Comparison of ENCODE assay signal across 1 cellular context in genomic region chr11:65927904-65928397, GRCh38.
TF ChIP-seq lines count a peak whose summit lies in the region.

No MANE protein-coding gene starts in this region.

TF ChIP-seq in HepG2, 621 proteins besides CTCF, POLR2A, EP300 and RAD21 (continues in another document):
- TF ChIP-seq ZKSCAN5 (CRISPR knock-in tag; IDR thresholded peaks at IDR 0.05) (no peak), GMEB1 (CRISPR knock-in tag; IDR thresholded peaks at IDR 0.05; ENCODE audit: borderline replicate concordance) (no peak), IKZF1 (IDR thresholded peaks at IDR 0.05) (no peak), SUZ12 (IDR thresholded peaks at IDR 0.05; ENCODE audit: low read depth, low read length) (no peak), FOXO4 (CRISPR knock-in tag; conservative IDR thresholded peaks at IDR 0.05) (no peak), ZBTB20 (CRISPR knock-in tag; IDR thresholded peaks at IDR 0.05; ENCODE audit: borderline replicate concordance, low read depth) (no peak), ZNF530 (CRISPR knock-in tag; IDR thresholded peaks at IDR 0.05; ENCODE audit: low read depth) (no peak), HOXA9 (CRISPR knock-in tag; IDR thresholded peaks at IDR 0.05; ENCODE audit: borderline replicate concordance) (no peak), PHF8 (CRISPR knock-in tag; IDR thresholded peaks at IDR 0.05) (0 out of 2 replicates have a peak, but pooled peaks have one; percentile 15), GABPB1 (CRISPR knock-in tag; IDR thresholded peaks at IDR 0.05) (no peak), MEIS1 (CRISPR knock-in tag; IDR thresholded peaks at IDR 0.05; ENCODE audit: borderline replicate concordance) (no peak), ZBED4 (CRISPR knock-in tag; IDR thresholded peaks at IDR 0.05; ENCODE audit: borderline replicate concordance) (no peak), NFRKB (IDR thresholded peaks at IDR 0.05) (no peak), SOX6 (IDR thresholded peaks at IDR 0.05) (no peak), SOX6 (CRISPR knock-in tag; IDR thresholded peaks at IDR 0.05) (0 out of 2 replicates have a peak, but pooled peaks have one; percentile 13), ZNF468 (CRISPR knock-in tag; IDR thresholded peaks at IDR 0.05) (no peak), SP140L (CRISPR knock-in tag; IDR thresholded peaks at IDR 0.05; ENCODE audit: borderline replicate concordance) (no peak), JARID2 (CRISPR knock-in tag; IDR thresholded peaks at IDR 0.05; ENCODE audit: insufficient replicate concordance) (no peak), RNF2 (conservative IDR thresholded peaks at IDR 0.05; ENCODE audit: low read depth) (no peak), MXD3 (CRISPR knock-in tag; IDR thresholded peaks at IDR 0.05) (no peak), TCF7L2 (IDR thresholded peaks at IDR 0.05; ENCODE audit: low read depth, low read length) (no peak), LBX2 (CRISPR knock-in tag; IDR thresholded peaks at IDR 0.05; ENCODE audit: borderline replicate concordance) (no peak), IKZF5 (CRISPR knock-in tag; IDR thresholded peaks at IDR 0.05) (no peak), ZNF678 (CRISPR knock-in tag; IDR thresholded peaks at IDR 0.05) (no peak), EZH2 (conservative IDR thresholded peaks at IDR 0.05; ENCODE audit: low read depth, low read length) (no peak), ZNF644 (CRISPR knock-in tag; IDR thresholded peaks at IDR 0.05; ENCODE audit: low read depth) (no peak), ZNF225 (CRISPR knock-in tag; IDR thresholded peaks at IDR 0.05) (no peak), NFE2L2 (IDR thresholded peaks at IDR 0.05; ENCODE audit: low read length) (no peak), KDM1A (CRISPR knock-in tag; IDR thresholded peaks at IDR 0.05) (no peak), ZNF839 (CRISPR knock-in tag; IDR thresholded peaks at IDR 0.05; ENCODE audit: borderline replicate concordance) (no peak), ZKSCAN1 (IDR thresholded peaks at IDR 0.05; ENCODE audit: low read length) (0 out of 2 replicates have a peak, but pooled peaks have one; percentile 28), MIER3 (CRISPR knock-in tag; IDR thresholded peaks at IDR 0.05; ENCODE audit: borderline replicate concordance) (no peak), RBFOX2 (IDR thresholded peaks at IDR 0.05; ENCODE audit: low read depth, low read length) (no peak), ZFX (CRISPR knock-in tag; IDR thresholded peaks at IDR 0.05; ENCODE audit: low read depth) (peak; percentile 36; the same call in 1 of the 2 replicates), ZSCAN22 (CRISPR knock-in tag; IDR thresholded peaks at IDR 0.05) (no peak), ZNF235 (CRISPR knock-in tag; IDR thresholded peaks at IDR 0.05; ENCODE audit: borderline replicate concordance) (no peak), ZNF282 (IDR thresholded peaks at IDR 0.05; ENCODE audit: partially characterized antibody) (no peak), CREM (IDR thresholded peaks at IDR 0.05) (no peak), CREM (CRISPR knock-in tag; IDR thresholded peaks at IDR 0.05) (no peak), ZNF431 (CRISPR knock-in tag; IDR thresholded peaks at IDR 0.05; ENCODE audit: borderline replicate concordance, low read depth) (no peak), CSRNP1 (CRISPR knock-in tag; IDR thresholded peaks at IDR 0.05) (no peak), TEAD3 (CRISPR knock-in tag; optimal IDR thresholded peaks at IDR 0.05; ENCODE audit: borderline replicate concordance) (peak; percentile 15), ZNF503 (CRISPR knock-in tag; IDR thresholded peaks at IDR 0.05) (no peak), ZMAT5 (CRISPR knock-in tag; IDR thresholded peaks at IDR 0.05; ENCODE audit: borderline replicate concordance, low read depth) (no peak), SATB2 (CRISPR knock-in tag; IDR thresholded peaks at IDR 0.05) (no peak), ZNF317 (CRISPR knock-in tag; IDR thresholded peaks at IDR 0.05) (0 out of 2 replicates have a peak, but pooled peaks have one; percentile 30), TIGD3 (CRISPR knock-in tag; IDR thresholded peaks at IDR 0.05; ENCODE audit: borderline replicate concordance) (no peak), FOSL1 (CRISPR knock-in tag; IDR thresholded peaks at IDR 0.05; ENCODE audit: borderline replicate concordance) (no peak), MYNN (CRISPR knock-in tag; IDR thresholded peaks at IDR 0.05; ENCODE audit: low read depth) (no peak), CENPX (CRISPR knock-in tag; IDR thresholded peaks at IDR 0.05) (no peak), ZNF281 (CRISPR knock-in tag; IDR thresholded peaks at IDR 0.05; ENCODE audit: borderline replicate concordance) (peak; percentile 47; the same call in 1 of the 2 replicates), NCOR1 (IDR thresholded peaks at IDR 0.05; ENCODE audit: borderline replicate concordance, low read length) (no peak), RFX5 (IDR thresholded peaks at IDR 0.05; ENCODE audit: low read depth, low read length) (no peak), RFXAP (CRISPR knock-in tag; IDR thresholded peaks at IDR 0.05; ENCODE audit: borderline replicate concordance) (no peak), U2AF2 (IDR thresholded peaks at IDR 0.05; ENCODE audit: low read depth, low read length) (no peak)
